8 cellular contexts compared by ENCODE assay signal in genomic region chr11:65478411-65479183, GRCh38. TPM values are rescaled to one million over a fixed set of nuclear protein-coding genes. Genes with fewer than 3 reads are reported as not detected.
DNase-seq lines count a peak whose midpoint lies in the region; ATAC-seq and TF ChIP-seq lines count a peak whose summit lies in the region.

No MANE protein-coding gene starts in this region.

- H3K4me3 Mint-ChIP-seq in stimulated activated memory B cell treated with anti-CD40 and anti-IgM and Interleukin-4, amounts not matched to agents 10 μg/mL and 1 μg/mL and 100 μg/mL, for 72 hours = no peak overlapping the region

- no peak for DNase-seq in HFF-Myc (ENCODE audit: extremely low read depth, low read depth)
- DNase-seq in adrenal gland = peak; percentile 66 to 84 (median 83)
- DNase-seq in kidney epithelial cell (ENCODE audit: low read depth) = no peak
- no peak for DNase-seq in stimulated activated CD4-positive, alpha-beta T cell treated with anti-CD3 and anti-CD28 coated beads, Interleukin-15, amount 100 ng/mL, for 24 hours
- no peak for DNase-seq in A172 (ENCODE audit: low spot score)

- no peaks in the 10 kb centered on the region for H3K9me3 Mint-ChIP-seq in stimulated activated memory B cell treated with anti-CD40 and anti-IgM and Interleukin-4, amounts not matched to agents 10 μg/mL and 1 μg/mL and 100 μg/mL, for 72 hours

- TF ChIP-seq CTCF in HFF-Myc (IDR thresholded peaks at IDR 0.05; ENCODE audit: low read depth, low read length, missing control alignments) = no peak
- no peak for TF ChIP-seq CTCF in adrenal gland (IDR thresholded peaks at IDR 0.05)
- no peak for TF ChIP-seq CTCF in kidney epithelial cell (IDR thresholded peaks at IDR 0.05; ENCODE audit: insufficient read depth, low read length, poor library complexity, severe bottlenecking)

- no peak for ATAC-seq in stimulated activated memory B cell treated with anti-CD40 and anti-IgM and Interleukin-4, amounts not matched to agents 10 μg/mL and 1 μg/mL and 100 μg/mL, for 72 hours
- ATAC-seq in GM19455 (IDR thresholded peaks at IDR 0.05; ENCODE audit: unreplicated experiment) (no peak), HG02759 (IDR thresholded peaks at IDR 0.05; ENCODE audit: unreplicated experiment) (no peak)

- no peaks in the 10 kb centered on the region for H3K27me3 Mint-ChIP-seq in stimulated activated memory B cell treated with anti-CD40 and anti-IgM and Interleukin-4, amounts not matched to agents 10 μg/mL and 1 μg/mL and 100 μg/mL, for 72 hours

- H3K27me3 ChIP-seq in adrenal gland = no peaks in the 10 kb centered on the region
- no peaks in the 10 kb centered on the region for H3K27me3 ChIP-seq in kidney epithelial cell (ENCODE audit: control insufficient read depth, insufficient read depth, low read length)

- peak overlapping the region; percentile 27 for H3K4me3 ChIP-seq in HFF-Myc (replicated peaks; ENCODE audit: low read depth, low read length)
- peak overlapping the region in 1 of 4 donors; percentile 16 for H3K4me3 ChIP-seq in adrenal gland
- H3K4me3 ChIP-seq in kidney epithelial cell (ENCODE audit: low read depth, low read length) = peak overlapping the region; percentile 20

- peak; percentile 55 to 62 for TF ChIP-seq POLR2A in adrenal gland (IDR thresholded peaks at IDR 0.05)

- intact Hi-C loops in adrenal gland (cut with DNase I) = no loop called here

- H3K36me3 ChIP-seq in adrenal gland (replicated peaks in 1 of 2) (no peaks in the 10 kb centered on the region), kidney epithelial cell (ENCODE audit: control insufficient read depth, insufficient read depth, low read length) (no peaks in the 10 kb centered on the region)

- peaks cover 21% of the 10 kb centered on the region for H3K4me1 Mint-ChIP-seq in stimulated activated memory B cell treated with anti-CD40 and anti-IgM and Interleukin-4, amounts not matched to agents 10 μg/mL and 1 μg/mL and 100 μg/mL, for 72 hours

- peaks cover 5% of the 10 kb centered on the region for H3K36me3 Mint-ChIP-seq in stimulated activated memory B cell treated with anti-CD40 and anti-IgM and Interleukin-4, amounts not matched to agents 10 μg/mL and 1 μg/mL and 100 μg/mL, for 72 hours

- WGBS in adrenal gland, 4 donors = 28 to 41% (median 34%) methylated on average over 6 to 33 of the region's 33 CpGs

- H3K27ac ChIP-seq in adrenal gland = peak overlapping the region; percentile 97 to 100 (median 99)

- peak overlapping the region; percentile 97 for H3K27ac Mint-ChIP-seq in stimulated activated memory B cell treated with anti-CD40 and anti-IgM and Interleukin-4, amounts not matched to agents 10 μg/mL and 1 μg/mL and 100 μg/mL, for 72 hours

- H3K9me3 ChIP-seq in adrenal gland (replicated peaks in 1 of 3) = no peaks in the 10 kb centered on the region

- peaks cover 37 to 51% of the 10 kb centered on the region in 2 donors for H3K4me1 ChIP-seq in adrenal gland (replicated peaks in 1 of 2)

RNA-seq across cellular contexts. Expression of gene MALAT1, which starts 20.2 kb away (rescaled TPM):
- total RNA-seq in adrenal gland = over 10,000 TPM in 5 of 8 donors, 1,000 to 10,000 TPM in 3; 5,921 to 17,143 (median 10,900) TPM
- polyA plus RNA-seq in adrenal gland = 1,000 to 10,000 TPM in 1 of 3 donors, 100 to 1,000 TPM in 2; 237 to 9,519 (median 973) TPM
- 1,605 and 1,895 TPM in 2 replicates for total RNA-seq in kidney epithelial cell
- total RNA-seq in A172 (2014; rRNA removed; shearing (Covaris generic)) = 1,067 and 1,084 TPM in 2 replicates

RNA-seq across cellular contexts. Expression of gene SCYL1, which starts 46.3 kb away (rescaled TPM):
- total RNA-seq in adrenal gland (100 to 1,000 TPM; 105 to 240 (median 145) TPM), kidney epithelial cell (116 and 121 TPM in 2 replicates)
- polyA plus RNA-seq in adrenal gland = 100 to 1,000 TPM in 2 of 3 donors, 10 to 100 TPM in 1; 52.3 to 395 (median 329) TPM
- total RNA-seq in A172 (2014; rRNA removed; shearing (Covaris generic)) = 65.6 and 70.6 TPM in 2 replicates

RNA-seq across cellular contexts. Expression of gene NEAT1, which starts 56.0 kb away (rescaled TPM):
- 1,000 to 10,000 TPM in 3 of 8 donors, 100 to 1,000 TPM in 4, 10 to 100 TPM in 1; 64.3 to 1,661 (median 335) TPM for total RNA-seq in adrenal gland
- 1,000 to 10,000 TPM in 2 of 3 donors, 100 to 1,000 TPM in 1; 216 to 6,838 (median 2,645) TPM for polyA plus RNA-seq in adrenal gland
- 28.7 and 39.8 TPM in 2 replicates for total RNA-seq in kidney epithelial cell
- 20.6 and 28.9 TPM in 2 replicates for total RNA-seq in A172 (2014; rRNA removed; shearing (Covaris generic))

Comparison
In these comparisons a context has a peak if more than half of its experiments do, and no peak if none do; other contexts are left out.
1. DNase-seq: peak in adrenal gland (7 of 7); none in HFF-Myc (single experiment), kidney epithelial cell (single experiment), stimulated activated CD4-positive, alpha-beta T cell treated with anti-CD3 and anti-CD28 coated beads, Interleukin-15, amount 100 ng/mL, for 24 hours (single experiment) and A172 (single experiment).